ENCODE assay signal across 15 cellular contexts in genomic region chr17:17508019-17508535, GRCh38.
"Had no signal": no experiment of that assay in that cellular context is flagged by ENCODE, and none has a peak within 500 bp of the region (broad histone marks: within the 10 kb centered on the region; RNA-seq: fewer than 3 reads in every experiment).

No MANE protein-coding gene starts in this region.

- ATAC-seq: stimulated activated naive B cell treated with anti-CD40 and anti-IgM and Interleukin-4, amounts not matched to agents 10 μg/mL and 1 μg/mL and 100 μg/mL, for 72 hours had no signal

- H3K36me3 ChIP-seq: ovary, thyroid gland had no signal

- H3K4me3 ChIP-seq: body of pancreas, lung, ovary, thyroid gland had no signal

- H3K9me3 ChIP-seq: body of pancreas, ovary, thyroid gland had no signal

- H3K27ac ChIP-seq: ovary, thyroid gland had no signal

- H3K27me3 ChIP-seq: body of pancreas, ovary, thyroid gland had no signal

- H3K4me1 ChIP-seq: thyroid gland had no signal

- DNase-seq: activated B cell treated with CpG ODN at 0.5 μM for 24 hours; activated CD4-positive, alpha-beta T cell treated with anti-CD3 and anti-CD28 coated beads, Interleukin-2, amount 10 ng/mL, durations not matched to agents 7 days and 5 days; activated gamma-delta T cell treated with Interleukin-2 at 50 U/mL for 16 hours; amygdala; effector memory CD4-positive, alpha-beta T cell; foreskin melanocyte; midbrain; stimulated activated CD4-positive, alpha-beta T cell treated with anti-CD3 and anti-CD28 coated beads, Interleukin-2, amount 100 ng/mL, for 48 hours; stimulated activated naive B cell treated with anti-CD40 and anti-IgM and Interleukin-4, amounts not matched to agents 10 μg/mL and 1 μg/mL and 100 μg/mL, for 72 hours; T-helper 2 cell; thyroid gland had no signal

- FAIRE-seq: urothelium cell line had no signal
